Comparison of ENCODE assay signal across 15 cellular contexts in the genomic region with DNA sequence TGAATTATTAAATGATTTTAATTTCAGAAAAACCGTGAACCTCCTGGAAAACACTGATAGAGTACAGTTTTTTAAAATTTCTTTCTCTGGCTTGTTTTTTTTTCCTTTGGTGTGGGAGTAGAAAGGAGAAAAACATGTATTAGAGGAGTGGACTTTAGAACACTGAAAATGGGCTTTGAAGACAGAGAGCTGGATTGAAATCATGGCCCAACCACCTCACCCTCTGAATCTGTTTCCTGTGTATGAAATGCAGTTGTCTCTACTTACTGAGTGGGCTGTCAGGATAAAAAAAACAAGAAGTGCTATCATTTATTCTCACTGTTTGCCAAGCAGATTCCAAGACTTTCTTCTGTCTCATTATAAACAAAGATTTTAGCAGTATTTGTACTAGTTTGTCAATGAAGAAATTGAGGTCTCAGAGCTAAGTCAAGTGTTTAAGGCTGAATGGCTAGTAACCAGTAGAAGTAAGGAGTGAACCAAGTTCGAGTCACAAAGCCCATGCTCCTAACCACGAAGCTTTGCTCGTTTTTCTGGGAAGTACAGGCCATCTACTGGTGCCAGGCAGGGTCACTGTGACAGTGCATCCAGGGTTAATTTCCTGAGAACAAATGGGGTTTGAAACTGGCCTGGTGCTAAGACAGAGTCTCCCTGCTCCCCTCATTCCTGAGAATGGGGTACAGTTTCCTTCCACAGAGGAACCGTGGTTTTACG.
DNase-seq lines count a peak whose midpoint lies in the region; ATAC-seq and TF ChIP-seq lines count a peak whose summit lies in the region.
"Had no signal": no experiment of that assay in that cellular context is flagged by ENCODE, and none has a peak within 500 bp of the region (broad histone marks: within the 10 kb centered on the region; RNA-seq: fewer than 3 reads in every experiment).

No MANE protein-coding gene starts in this region.

- POLR2A ChIA-PET in activated CD4-positive, alpha-beta memory T cell treated with anti-CD3 and anti-CD28 coated beads for 36 hours (lab: Charles Lee), result interaction anchor here (0.9 to 1.9 kb wide), 3 partner anchors 12 to 47 kb away, joined by 4 to 6 read pairs (median 4); no protein-coding TSS in a partner anchor
- POLR2A ChIA-PET in activated CD4-positive, alpha-beta memory T cell treated with anti-CD3 and anti-CD28 coated beads, Interleukin-2, amount 10 ng/mL, durations not matched to agents 7 days and 5 days (lab: Charles Lee), result interaction anchor here (0.7 to 1.2 kb wide), 2 partner anchors 11 to 21 kb away, joined by 3 to 5 read pairs; no protein-coding TSS in a partner anchor
- POLR2A ChIA-PET in CD8-positive, alpha-beta memory T cell (lab: Charles Lee), result no interaction called here

- no peak for ATAC-seq in HG03196 (IDR thresholded peaks at IDR 0.05; ENCODE audit: unreplicated experiment)
- ATAC-seq: A549, HCT116, left colon, upper lobe of right lung had no signal

- no peaks in the 10 kb centered on the region for H3K9me3 Mint-ChIP-seq in activated CD4-positive, alpha-beta memory T cell treated with anti-CD3 and anti-CD28 coated beads for 36 hours
- H3K9me3 Mint-ChIP-seq in activated CD4-positive, alpha-beta memory T cell treated with anti-CD3 and anti-CD28 coated beads, Interleukin-2, amount 10 ng/mL, durations not matched to agents 7 days and 5 days, result no peaks in the 10 kb centered on the region
- H3K9me3 Mint-ChIP-seq in chondrocyte (ENCODE audit: low read depth), result no peaks in the 10 kb centered on the region
- H3K9me3 Mint-ChIP-seq in CD8-positive, alpha-beta memory T cell, result no peaks in the 10 kb centered on the region

- H4K20me1 ChIP-seq in osteoblast (ENCODE audit: insufficient read depth, low read length), result no peaks in the 10 kb centered on the region

- no peak overlapping the region for H3K27ac Mint-ChIP-seq in activated CD4-positive, alpha-beta memory T cell treated with anti-CD3 and anti-CD28 coated beads for 36 hours
- no peak overlapping the region for H3K27ac Mint-ChIP-seq in activated CD4-positive, alpha-beta memory T cell treated with anti-CD3 and anti-CD28 coated beads, Interleukin-2, amount 10 ng/mL, durations not matched to agents 7 days and 5 days
- peak overlapping the region; percentile 35 for H3K27ac Mint-ChIP-seq in chondrocyte (ENCODE audit: unreplicated experiment)
- peak overlapping the region in 2 of 8 donors; percentile 9 to 21 for H3K27ac Mint-ChIP-seq in CD8-positive, alpha-beta memory T cell

- H3K4me3 Mint-ChIP-seq in activated CD4-positive, alpha-beta memory T cell treated with anti-CD3 and anti-CD28 coated beads for 36 hours, result no peak overlapping the region
- H3K4me3 Mint-ChIP-seq in activated CD4-positive, alpha-beta memory T cell treated with anti-CD3 and anti-CD28 coated beads, Interleukin-2, amount 10 ng/mL, durations not matched to agents 7 days and 5 days, result no peak overlapping the region
- no peak overlapping the region for H3K4me3 Mint-ChIP-seq in chondrocyte (ENCODE audit: unreplicated experiment)
- peak overlapping the region in 1 of 7 donors; percentile 12 for H3K4me3 Mint-ChIP-seq in CD8-positive, alpha-beta memory T cell

- no peaks in the 10 kb centered on the region for H3K9me3 ChIP-seq in osteoblast (ENCODE audit: low read depth, low read length)
- H3K9me3 ChIP-seq in CD8-positive, alpha-beta memory T cell (ENCODE audit: low read length), result no peaks in the 10 kb centered on the region
- H3K9me3 ChIP-seq: A549, upper lobe of right lung had no signal

- peaks cover 61% of the 10 kb centered on the region for H3K4me1 Mint-ChIP-seq in activated CD4-positive, alpha-beta memory T cell treated with anti-CD3 and anti-CD28 coated beads for 36 hours (ENCODE audit: low read depth)
- H3K4me1 Mint-ChIP-seq in activated CD4-positive, alpha-beta memory T cell treated with anti-CD3 and anti-CD28 coated beads, Interleukin-2, amount 10 ng/mL, durations not matched to agents 7 days and 5 days, result peaks cover 48% of the 10 kb centered on the region
- H3K4me1 Mint-ChIP-seq in chondrocyte (ENCODE audit: low read depth), result peaks cover 53% of the 10 kb centered on the region
- peaks cover 39 to 80% (median 64%) of the 10 kb centered on the region in 3 donors for H3K4me1 Mint-ChIP-seq in CD8-positive, alpha-beta memory T cell

- H3K4me1 ChIP-seq in osteoblast (ENCODE audit: insufficient read depth, low read length), result peaks cover 7% of the 10 kb centered on the region
- peaks cover 33% of the 10 kb centered on the region for H3K4me1 ChIP-seq in CD8-positive, alpha-beta memory T cell (ENCODE audit: insufficient read depth, low read length)

- H3K36me3 Mint-ChIP-seq in activated CD4-positive, alpha-beta memory T cell treated with anti-CD3 and anti-CD28 coated beads for 36 hours, result no peaks in the 10 kb centered on the region
- peaks cover 12% of the 10 kb centered on the region for H3K36me3 Mint-ChIP-seq in activated CD4-positive, alpha-beta memory T cell treated with anti-CD3 and anti-CD28 coated beads, Interleukin-2, amount 10 ng/mL, durations not matched to agents 7 days and 5 days (ENCODE audit: low read depth)
- H3K36me3 Mint-ChIP-seq in chondrocyte (ENCODE audit: low read depth), result no peaks in the 10 kb centered on the region
- H3K36me3 Mint-ChIP-seq in CD8-positive, alpha-beta memory T cell, result peaks cover 0 to 15% (median 2%) of the 10 kb centered on the region in 3 donors

- H3K27me3 Mint-ChIP-seq in activated CD4-positive, alpha-beta memory T cell treated with anti-CD3 and anti-CD28 coated beads for 36 hours, result no peaks in the 10 kb centered on the region
- H3K27me3 Mint-ChIP-seq in activated CD4-positive, alpha-beta memory T cell treated with anti-CD3 and anti-CD28 coated beads, Interleukin-2, amount 10 ng/mL, durations not matched to agents 7 days and 5 days, result no peaks in the 10 kb centered on the region
- H3K27me3 Mint-ChIP-seq in chondrocyte (ENCODE audit: low read depth), result no peaks in the 10 kb centered on the region
- H3K27me3 Mint-ChIP-seq in CD8-positive, alpha-beta memory T cell, result no peaks in the 10 kb centered on the region

- no peak overlapping the region for H3K4me2 ChIP-seq in osteoblast (ENCODE audit: insufficient read depth, low read length)
- H3K4me2 ChIP-seq: A549 had no signal

- DNase-seq in activated CD4-positive, alpha-beta memory T cell treated with anti-CD3 and anti-CD28 coated beads for 36 hours, result peak; percentile 24
- no peak for DNase-seq in activated CD4-positive, alpha-beta memory T cell treated with anti-CD3 and anti-CD28 coated beads, Interleukin-2, amount 10 ng/mL, durations not matched to agents 7 days and 5 days
- DNase-seq in OCI-M1 (lab: John Stamatoyannopoulos, UW) (peak; percentile 68), chondrocyte (ENCODE audit: low spot score) (no peak), osteoblast (ENCODE audit: insufficient read length, low spot score, missing footprints) (no peak), GM13976 (ENCODE audit: low spot score) (no peak)
- no peak for DNase-seq in CD8-positive, alpha-beta memory T cell
- DNase-seq: aorta; DMS153; effector CD4-positive, alpha-beta T cell; left colon; upper lobe of right lung had no signal

- H3K79me2 ChIP-seq in osteoblast (ENCODE audit: insufficient read depth, low read length), result peaks cover 45% of the 10 kb centered on the region

- H3K4me3 ChIP-seq in osteoblast (ENCODE audit: insufficient read depth, low read length), result no peak overlapping the region
- no peak overlapping the region for H3K4me3 ChIP-seq in CD8-positive, alpha-beta memory T cell (ENCODE audit: low read length)
- H3K4me3 ChIP-seq: A549, upper lobe of right lung had no signal

- H3K36me3 ChIP-seq in osteoblast (ENCODE audit: insufficient read depth, low read length), result no peaks in the 10 kb centered on the region
- no peaks in the 10 kb centered on the region for H3K36me3 ChIP-seq in CD8-positive, alpha-beta memory T cell (ENCODE audit: insufficient read depth, low read length)
- H3K36me3 ChIP-seq: upper lobe of right lung had no signal

- CTCF ChIA-PET in activated CD4-positive, alpha-beta memory T cell treated with anti-CD3 and anti-CD28 coated beads for 36 hours (lab: Charles Lee), result interaction anchor here (1.7 kb wide), 1 partner anchor 11 kb away, joined by 7 read pairs; no protein-coding TSS in a partner anchor
- CTCF ChIA-PET in activated CD4-positive, alpha-beta memory T cell treated with anti-CD3 and anti-CD28 coated beads, Interleukin-2, amount 10 ng/mL, durations not matched to agents 7 days and 5 days (lab: Charles Lee), result interaction anchor here (1.0 to 1.6 kb wide), 2 partner anchors 10 to 117 kb away, joined by 3 read pairs; no protein-coding TSS in a partner anchor
- CTCF ChIA-PET in CD8-positive, alpha-beta memory T cell (lab: Charles Lee), result interaction anchor here (1.4 kb wide), 1 partner anchor 10 kb away, joined by 3 read pairs; no protein-coding TSS in a partner anchor

- no peaks in the 10 kb centered on the region for H3K27me3 ChIP-seq in osteoblast (ENCODE audit: insufficient read depth, low read length)
- H3K27me3 ChIP-seq in CD8-positive, alpha-beta memory T cell (ENCODE audit: insufficient read depth, low read length, poor library complexity, severe bottlenecking), result no peaks in the 10 kb centered on the region
- H3K27me3 ChIP-seq: upper lobe of right lung had no signal

- no peak overlapping the region for H3K27ac ChIP-seq in osteoblast (ENCODE audit: low read depth, low read length)
- no peak overlapping the region for H3K27ac ChIP-seq in CD8-positive, alpha-beta memory T cell (ENCODE audit: low read depth, low read length)
- H3K27ac ChIP-seq: A549, upper lobe of right lung had no signal

- no peak for TF ChIP-seq CTCF in chondrocyte (IDR thresholded peaks at IDR 0.05)
- TF ChIP-seq CTCF in osteoblast (IDR thresholded peaks at IDR 0.05; ENCODE audit: extremely low read depth, low read depth, low read length), result no peak
- TF ChIP-seq CTCF in GM13976 (IDR thresholded peaks at IDR 0.05; ENCODE audit: borderline replicate concordance, control extremely low read depth, extremely low read depth, insufficient read depth, missing control alignments), result no peak

- peak overlapping the region; percentile 14 for H2AFZ ChIP-seq in osteoblast (ENCODE audit: low read length)

- intact Hi-C loops in activated CD4-positive, alpha-beta memory T cell treated with anti-CD3 and anti-CD28 coated beads for 36 hours (cut with micrococcal nuclease), result loop anchor here (5.0 kb wide), 2 partner anchors 35 to 90 kb away; no protein-coding TSS in a partner anchor

- in situ Hi-C loops in GM13976 (cut with MboI; ENCODE audit: low sequenced_read_pairs, unreplicated experiment), result no loop called here

Comparison
In these comparisons a context has a peak if more than half of its experiments do, and no peak if none do; other contexts are left out.
1. DNase-seq: peak in activated CD4-positive, alpha-beta memory T cell treated with anti-CD3 and anti-CD28 coated beads for 36 hours (single experiment) and OCI-M1 (single experiment); none in activated CD4-positive, alpha-beta memory T cell treated with anti-CD3 and anti-CD28 coated beads, Interleukin-2, amount 10 ng/mL, durations not matched to agents 7 days and 5 days (single experiment), chondrocyte (single experiment), osteoblast (single experiment), GM13976 (single experiment) and CD8-positive, alpha-beta memory T cell (0 of 5).